Comparison of ENCODE assay signal across 8 cellular contexts in the genomic region with DNA sequence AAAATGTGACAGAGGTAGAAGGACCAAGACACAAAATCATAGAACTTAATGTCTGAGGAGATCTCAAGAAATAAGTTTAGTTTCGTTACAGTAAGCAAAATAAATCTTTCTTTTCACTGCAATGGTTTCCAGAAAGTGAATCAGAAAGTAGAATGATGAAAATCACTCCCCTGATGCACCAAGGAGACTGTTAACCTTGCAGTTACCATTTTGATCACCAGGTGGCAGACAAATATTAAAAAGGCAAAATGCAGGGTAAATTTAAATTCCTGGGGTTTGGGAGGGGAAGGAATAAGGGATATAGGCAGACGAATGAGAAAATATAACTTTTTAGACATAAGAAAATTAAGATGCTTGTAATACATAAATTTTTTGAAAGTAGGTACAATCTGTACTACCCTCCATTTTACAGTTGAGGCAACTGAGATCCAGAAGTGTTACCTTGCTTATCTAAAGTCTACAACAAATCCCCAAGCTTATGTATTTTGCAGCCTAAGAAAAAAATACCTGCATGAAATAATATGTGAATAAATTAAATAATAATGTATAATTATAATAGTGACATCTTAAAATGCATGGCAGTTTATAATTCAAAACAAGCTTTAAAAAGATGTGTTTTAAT.
A peak's percentile ranks its signal among the peaks of the same experiment; 100 is the strongest.
DNase-seq lines count a peak whose midpoint lies in the region; FAIRE-seq and TF ChIP-seq lines count a peak whose summit lies in the region.

No MANE protein-coding gene starts in this region.

- H3K4me2 ChIP-seq in hepatocyte, result no peak overlapping the region

- DNase-seq in AG08395 (ENCODE audit: low spot score), result peak; percentile 41
- DNase-seq in ELR (ENCODE audit: low read depth), result peak; percentile 63
- peak; percentile 1 for DNase-seq in H54 (ENCODE audit: insufficient read length, low spot score)
- DNase-seq in LNCaP clone FGC (ENCODE audit: low read depth), result no peak
- DNase-seq in hepatocyte (ENCODE audit: low spot score), result peak; percentile 42
- DNase-seq in tibial artery, result no peak
- no peak for DNase-seq in GOT3 (lab: John Stamatoyannopoulos, UW)

- TF ChIP-seq POLR2A in H54 (IDR thresholded peaks at IDR 0.05; ENCODE audit: low read depth, low read length), result no peak

- 31% methylated on average over 2 of the region's 2 CpGs for WGBS in hepatocyte (ENCODE audit: low lambda C conversion rate, missing lambda C conversion rate)

- no peaks in the 10 kb centered on the region for H3K36me3 ChIP-seq in hepatocyte (replicated peaks; ENCODE audit: insufficient read depth, low read depth)
- no peaks in the 10 kb centered on the region for H3K36me3 ChIP-seq in tibial artery

- no peaks in the 10 kb centered on the region for H3K27me3 ChIP-seq in hepatocyte
- H3K27me3 ChIP-seq in tibial artery, result no peaks in the 10 kb centered on the region

- H3K27ac ChIP-seq in VCaP (no peak overlapping the region), hepatocyte (no peak overlapping the region), tibial artery (no peak overlapping the region)

- H3K4me3 ChIP-seq in LNCaP clone FGC (ENCODE audit: low read depth, low read length) (no peak overlapping the region), hepatocyte (no peak overlapping the region), tibial artery (no peak overlapping the region)

- TF ChIP-seq CTCF in LNCaP clone FGC (IDR thresholded peaks at IDR 0.05; ENCODE audit: control insufficient read depth, extremely low read depth, insufficient read depth) (peak; percentile 72), VCaP (conservative IDR thresholded peaks at IDR 0.05) (peak; percentile 78), hepatocyte (IDR thresholded peaks at IDR 0.05; ENCODE audit: poor library complexity) (peak; percentile 67), tibial artery (IDR thresholded peaks at IDR 0.05) (peak; percentile 34 to 35)

- intact Hi-C loops in tibial artery (cut with DNase I; ENCODE audit: low total_unique reads), result no loop called here

- H3K4me1 ChIP-seq in hepatocyte (ENCODE audit: insufficient read depth), result no peaks in the 10 kb centered on the region
- peaks cover 0 to 7% (median 2%) of the 10 kb centered on the region in 4 donors for H3K4me1 ChIP-seq in tibial artery

- no peak overlapping the region for H2AFZ ChIP-seq in hepatocyte

- H3K9me3 ChIP-seq in hepatocyte (ENCODE audit: low read depth), result no peaks in the 10 kb centered on the region
- no peaks in the 10 kb centered on the region for H3K9me3 ChIP-seq in tibial artery

- no peaks in the 10 kb centered on the region for H3K9me2 ChIP-seq in hepatocyte (replicated peaks; ENCODE audit: insufficient read depth)

- no peaks in the 10 kb centered on the region for H4K20me1 ChIP-seq in hepatocyte (ENCODE audit: insufficient read depth, poor library complexity, severe bottlenecking)

- no peaks in the 10 kb centered on the region for H3K79me2 ChIP-seq in hepatocyte

- FAIRE-seq in H54 (lab: Jason Lieb, UNC), result peak; percentile 91

Comparison
In these comparisons a context has a peak if more than half of its experiments do, and no peak if none do; other contexts are left out.
1. DNase-seq: peak in AG08395 (single experiment), ELR (single experiment), H54 (single experiment) and hepatocyte (single experiment); none in LNCaP clone FGC (single experiment), tibial artery (0 of 2) and GOT3 (single experiment).
2. Peak in every context shown above with its lines, with median percentiles within 50 percentile points of each other: CTCF ChIP-seq.